ENCODE assay signal across 23 cellular contexts in the genomic region with DNA sequence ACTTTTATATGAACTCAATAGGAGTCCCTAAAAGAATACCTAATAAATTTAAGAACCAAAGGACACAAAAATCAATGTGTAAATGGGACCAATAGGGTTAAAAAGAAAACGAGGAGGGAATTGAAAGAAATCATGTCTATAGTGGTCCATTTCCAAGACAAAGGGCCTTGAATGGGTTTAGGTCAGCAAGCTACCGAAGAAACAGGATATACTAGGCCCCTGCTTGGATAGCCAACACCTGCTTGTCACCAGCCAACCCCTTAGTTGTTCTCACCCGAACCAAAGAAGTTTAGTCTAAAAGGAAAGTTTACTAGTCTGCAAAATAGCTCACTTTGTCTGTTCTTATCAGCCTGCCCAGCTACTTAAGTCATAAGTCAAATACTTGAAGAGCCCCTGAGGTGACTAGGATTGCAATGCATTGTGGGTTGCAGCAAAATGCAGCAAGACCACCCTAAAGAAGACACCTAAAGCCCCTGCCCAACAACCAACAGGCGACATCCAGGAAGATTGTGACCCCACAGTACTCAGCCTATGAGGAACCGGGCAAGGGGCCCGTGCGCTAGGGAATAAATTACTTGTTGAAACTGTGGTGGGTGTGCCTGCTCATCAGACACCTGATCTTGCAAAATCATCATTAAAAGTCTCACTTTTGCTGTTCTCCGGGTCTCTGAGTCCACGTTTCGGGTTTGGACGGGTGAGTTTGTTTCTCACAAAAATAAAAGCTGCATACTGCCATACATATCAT.
"Had no signal": no experiment of that assay in that cellular context is flagged by ENCODE, and none has a peak within 500 bp of the region (broad histone marks: within the 10 kb centered on the region; RNA-seq: fewer than 3 reads in every experiment).

No MANE protein-coding gene starts in this region.

- H3K4me3 Mint-ChIP-seq: activated CD4-positive, alpha-beta T cell treated with anti-CD3 and anti-CD28 coated beads, Interleukin-2, amount 10 ng/mL, durations not matched to agents 7 days and 5 days; activated naive CD4-positive, alpha-beta T cell treated with anti-CD3 and anti-CD28 coated beads, Interleukin-2, amount 50 U/mL, for 24 hours; nephron progenitor cell; stimulated activated naive CD8-positive, alpha-beta T cell treated with anti-CD3 and anti-CD28 coated beads, Interleukin-15, Interleukin-2, amounts not matched to agents 100 ng/mL and 50 ng/mL, for 24 hours had no signal

- H3K27ac Mint-ChIP-seq: activated CD4-positive, alpha-beta T cell treated with anti-CD3 and anti-CD28 coated beads, Interleukin-2, amount 10 ng/mL, durations not matched to agents 7 days and 5 days; activated naive CD4-positive, alpha-beta T cell treated with anti-CD3 and anti-CD28 coated beads, Interleukin-2, amount 50 U/mL, for 24 hours; nephron progenitor cell; stimulated activated naive CD8-positive, alpha-beta T cell treated with anti-CD3 and anti-CD28 coated beads, Interleukin-15, Interleukin-2, amounts not matched to agents 100 ng/mL and 50 ng/mL, for 24 hours had no signal

- H3K27ac ChIP-seq: ascending aorta, esophagus muscularis mucosa, heart right ventricle, psoas muscle, suprapubic skin, transverse colon, vagina had no signal

- H3K27me3 ChIP-seq: ascending aorta, vagina had no signal

- H3K4me3 ChIP-seq: ascending aorta, esophagus muscularis mucosa, heart right ventricle, psoas muscle, suprapubic skin, transverse colon, vagina had no signal

- H3K36me3 ChIP-seq: ascending aorta, esophagus muscularis mucosa, heart right ventricle, suprapubic skin, transverse colon, vagina had no signal

- DNase-seq: activated CD4-positive, alpha-beta T cell treated with anti-CD3 and anti-CD28 coated beads, Interleukin-2, amount 10 ng/mL, durations not matched to agents 7 days and 5 days; activated CD8-positive, alpha-beta memory T cell treated with anti-CD3 and anti-CD28 coated beads for 24 hours; activated CD8-positive, alpha-beta memory T cell treated with anti-CD3 and anti-CD28 coated beads, Interleukin-2, amount 50 U/mL, for 48 hours; activated gamma-delta T cell; activated T-cell treated with anti-CD3 and anti-CD28 coated beads, Interleukin-2, amount 50 U/mL, for 48 hours; cortex of kidney; effector CD4-positive, alpha-beta T cell; heart right ventricle; nephron progenitor cell; psoas muscle; stimulated activated CD4-positive, alpha-beta T cell treated with anti-CD3 and anti-CD28 coated beads, Interleukin-15, amount 100 ng/mL, for 24 hours; stimulated activated CD4-positive, alpha-beta T cell treated with anti-CD3 and anti-CD28 coated beads, Interleukin-2, amount 100 ng/mL, for 48 hours; T-helper 1 cell; T-helper 9 cell; transverse colon had no signal

- H3K4me1 Mint-ChIP-seq: activated CD4-positive, alpha-beta T cell treated with anti-CD3 and anti-CD28 coated beads, Interleukin-2, amount 10 ng/mL, durations not matched to agents 7 days and 5 days; activated naive CD4-positive, alpha-beta T cell treated with anti-CD3 and anti-CD28 coated beads, Interleukin-2, amount 50 U/mL, for 24 hours had no signal

- H3K36me3 Mint-ChIP-seq: activated naive CD4-positive, alpha-beta T cell treated with anti-CD3 and anti-CD28 coated beads, Interleukin-2, amount 50 U/mL, for 24 hours had no signal

- H3K4me1 ChIP-seq: ascending aorta, esophagus muscularis mucosa, psoas muscle, suprapubic skin, transverse colon, vagina had no signal

- H3K9me3 Mint-ChIP-seq: activated CD4-positive, alpha-beta T cell treated with anti-CD3 and anti-CD28 coated beads, Interleukin-2, amount 10 ng/mL, durations not matched to agents 7 days and 5 days; activated naive CD4-positive, alpha-beta T cell treated with anti-CD3 and anti-CD28 coated beads, Interleukin-2, amount 50 U/mL, for 24 hours; nephron progenitor cell; stimulated activated naive CD8-positive, alpha-beta T cell treated with anti-CD3 and anti-CD28 coated beads, Interleukin-15, Interleukin-2, amounts not matched to agents 100 ng/mL and 50 ng/mL, for 24 hours had no signal

- FAIRE-seq: islet of Langerhans had no signal

- ATAC-seq: heart right ventricle, psoas muscle, right cardiac atrium had no signal

- H3K9me3 ChIP-seq: ascending aorta, esophagus muscularis mucosa, heart right ventricle, psoas muscle, suprapubic skin, transverse colon, vagina had no signal
